ENCODE assay signal across 9 cellular contexts in the genomic region with DNA sequence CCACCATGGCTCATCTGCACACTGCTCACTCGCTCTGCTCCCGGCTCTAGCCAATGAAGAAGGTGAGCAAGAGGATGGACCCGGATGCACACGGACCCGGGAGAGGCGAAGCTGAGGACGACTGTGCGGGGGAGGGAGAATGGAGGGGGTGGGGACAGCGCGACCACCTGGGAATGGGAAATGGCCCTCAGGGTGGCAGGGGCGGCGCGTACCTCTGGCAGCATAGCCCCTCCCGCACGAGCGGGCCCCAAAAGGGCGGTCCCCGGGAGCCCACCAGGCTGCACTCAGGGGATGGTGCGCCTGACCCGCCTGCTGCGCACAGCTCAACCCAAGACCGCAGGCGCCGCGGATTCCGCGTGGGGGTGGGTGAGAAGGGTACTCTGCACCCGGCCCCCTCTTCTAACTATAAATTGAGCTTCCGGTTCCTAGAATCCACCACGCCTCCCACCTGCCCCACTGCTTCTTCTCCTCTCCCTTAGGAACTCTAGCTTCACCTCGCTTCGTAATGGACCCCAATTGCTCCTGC. TPM values are rescaled to one million over a fixed set of nuclear protein-coding genes. Genes with fewer than 3 reads are reported as not detected.
DNase-seq lines count a peak whose midpoint lies in the region; ATAC-seq and TF ChIP-seq lines count a peak whose summit lies in the region.
"Had no signal": no experiment of that assay in that cellular context is flagged by ENCODE, and none has a peak within 500 bp of the region (broad histone marks: within the 10 kb centered on the region; RNA-seq: fewer than 3 reads in every experiment).

No MANE protein-coding gene starts in this region.

- peaks cover 5 to 60% of the 10 kb centered on the region in 2 donors for H3K27me3 ChIP-seq in left lung

- DNase-seq in T follicular helper cell (ENCODE audit: low read depth) (peak; percentile 17), activated gamma-delta T cell treated with Interleukin-2 at 50 U/mL for 16 hours (peak; percentile 33), left lung (no peak), HuH-7.5 (ENCODE audit: low spot score) (no peak), NCI-H2107 treated with DMSO at 0.1 percent for 48 hours (lab: John Stamatoyannopoulos, UW; ENCODE audit: unreplicated experiment) (no peak), middle frontal gyrus (ENCODE audit: extremely low spot score, low spot score) (no peak), AML-193 (lab: John Stamatoyannopoulos, UW) (no peak)
- peak; percentile 39 to 65 for DNase-seq in stimulated activated CD8-positive, alpha-beta memory T cell treated with anti-CD3 and anti-CD28 coated beads, Interleukin-7, amount 100 ng/mL, for 4 hours (ENCODE audit: low read depth in 2 of 2)

- no peak overlapping the region for H3K27ac ChIP-seq in left lung

- H3K4me3 ChIP-seq in left lung = peak overlapping the region; percentile 6 to 21

- intact Hi-C loops in left lung (cut with DNase I) = no loop called here

- no peaks in the 10 kb centered on the region for H3K4me1 ChIP-seq in left lung

- H3K9me3 ChIP-seq in left lung = no peaks in the 10 kb centered on the region

- ATAC-seq in left lung = peak; percentile 46

- no peak for TF ChIP-seq CTCF in left lung (IDR thresholded peaks at IDR 0.05)

- no peaks in the 10 kb centered on the region for H3K36me3 ChIP-seq in left lung

RNA-seq across cellular contexts. Expression of a gene that starts 6.1 kb away (rescaled TPM):
- 1 to 10 TPM in 1 of 2 donors, not detected in 1; 2.3 TPM for total RNA-seq in left lung
- total RNA-seq: SK-MEL-5 had no signal

RNA-seq across cellular contexts. Expression of a gene that starts 6.5 kb away (rescaled TPM):
- 100 to 1,000 TPM in 1 of 2 donors, 10 to 100 TPM in 1; 78.4 to 126 TPM for total RNA-seq in left lung

RNA-seq across cellular contexts. Expression of a gene that starts 7.9 kb away (rescaled TPM):
- total RNA-seq in left lung = 10 to 100 TPM in 1 of 2 donors, 1 to 10 TPM in 1; 2.7 to 22.1 TPM
- total RNA-seq: SK-MEL-5 had no signal

RNA-seq across cellular contexts. Expression of a gene that starts 18.0 kb away (rescaled TPM):
- total RNA-seq in left lung = 10 to 100 TPM in 1 of 2 donors, 1 to 10 TPM in 1; 8.8 to 14.8 TPM
- total RNA-seq: SK-MEL-5 had no signal

RNA-seq across cellular contexts. Expression of a gene that starts 24.1 kb away (rescaled TPM):
- total RNA-seq in left lung = not detected
- total RNA-seq: SK-MEL-5 had no signal

Comparison
In these comparisons a context has a peak if more than half of its experiments do, and no peak if none do; other contexts are left out.
1. DNase-seq: peak in T follicular helper cell (single experiment), activated gamma-delta T cell treated with Interleukin-2 at 50 U/mL for 16 hours (single experiment) and stimulated activated CD8-positive, alpha-beta memory T cell treated with anti-CD3 and anti-CD28 coated beads, Interleukin-7, amount 100 ng/mL, for 4 hours (2 of 2); none in left lung (0 of 2), HuH-7.5 (single experiment), NCI-H2107 treated with DMSO at 0.1 percent for 48 hours (single experiment), middle frontal gyrus (single experiment) and AML-193 (0 of 2).